ENCODE assay signal across 11 cellular contexts in genomic region chr2:216090369-216090786, GRCh38. TPM values are rescaled to one million over a fixed set of nuclear protein-coding genes. Genes with fewer than 3 reads are reported as not detected.
DNase-seq lines count a peak whose midpoint lies in the region; ATAC-seq lines count a peak whose summit lies in the region.
"Had no signal": no experiment of that assay in that cellular context is flagged by ENCODE, and none has a peak within 500 bp of the region (broad histone marks: within the 10 kb centered on the region; RNA-seq: fewer than 3 reads in every experiment).

No MANE protein-coding gene starts in this region.

- CTCF ChIA-PET in activated CD8-positive, alpha-beta T cell treated with anti-CD3 and anti-CD28 coated beads, Interleukin-2, amount 10 ng/mL, durations not matched to agents 7 days and 5 days (lab: Charles Lee): interaction anchor here (1.1 to 2.1 kb wide), 3 partner anchors 12 to 32 kb away, joined by 3 to 6 read pairs (median 4); no protein-coding TSS in a partner anchor

- H3K4me1 Mint-ChIP-seq in activated T-cell treated with anti-CD3 and anti-CD28 coated beads, Interleukin-2, amount 50 U/mL, for 4 hours (ENCODE audit: low read depth): peaks cover 30% of the 10 kb centered on the region
- H3K4me1 Mint-ChIP-seq in activated CD8-positive, alpha-beta T cell treated with anti-CD3 and anti-CD28 coated beads, Interleukin-2, amount 10 ng/mL, durations not matched to agents 7 days and 5 days (ENCODE audit: low read depth): peaks cover 19% of the 10 kb centered on the region
- H3K4me1 Mint-ChIP-seq in stimulated activated effector memory CD8-positive, alpha-beta T cell treated with anti-CD3 and anti-CD28 coated beads, Interleukin-12 subunit alpha, Interleukin-12 subunit beta, amount 100 ng/mL, for 72 hours: peaks cover 28% of the 10 kb centered on the region
- H3K4me1 Mint-ChIP-seq: stimulated activated memory B cell treated with anti-CD40 and anti-IgM and Interleukin-4, amounts not matched to agents 10 μg/mL and 1 μg/mL and 100 μg/mL, for 72 hours had no signal

- H3K36me3 Mint-ChIP-seq in activated T-cell treated with anti-CD3 and anti-CD28 coated beads, Interleukin-2, amount 50 U/mL, for 4 hours (ENCODE audit: insufficient read depth): peaks cover 9% of the 10 kb centered on the region
- H3K36me3 Mint-ChIP-seq in activated CD8-positive, alpha-beta T cell treated with anti-CD3 and anti-CD28 coated beads, Interleukin-2, amount 10 ng/mL, durations not matched to agents 7 days and 5 days (ENCODE audit: low read depth): no peaks in the 10 kb centered on the region
- H3K36me3 Mint-ChIP-seq in stimulated activated effector memory CD8-positive, alpha-beta T cell treated with anti-CD3 and anti-CD28 coated beads, Interleukin-12 subunit alpha, Interleukin-12 subunit beta, amount 100 ng/mL, for 72 hours: no peaks in the 10 kb centered on the region
- H3K36me3 Mint-ChIP-seq: naive thymus-derived CD8-positive, alpha-beta T cell; stimulated activated memory B cell treated with anti-CD40 and anti-IgM and Interleukin-4, amounts not matched to agents 10 μg/mL and 1 μg/mL and 100 μg/mL, for 72 hours had no signal

- DNase-seq in activated T-cell treated with anti-CD3 and anti-CD28 coated beads, Interleukin-2, amount 50 U/mL, for 4 hours: no peak
- no peak for DNase-seq in activated T-cell treated with anti-CD3 and anti-CD28 coated beads, Interleukin-2, amount 50 U/mL, for 48 hours
- DNase-seq in activated CD8-positive, alpha-beta T cell treated with anti-CD3 and anti-CD28 coated beads, Interleukin-2, amount 10 ng/mL, durations not matched to agents 7 days and 5 days: no peak
- DNase-seq in stimulated activated effector memory CD8-positive, alpha-beta T cell treated with anti-CD3 and anti-CD28 coated beads, Interleukin-12 subunit alpha, Interleukin-12 subunit beta, amount 100 ng/mL, for 72 hours (ENCODE audit: low spot score in 2 of 2): no peak
- DNase-seq in NCI-H2196 (lab: John Stamatoyannopoulos, UW; ENCODE audit: unreplicated experiment): no peak
- no peak for DNase-seq in activated effector memory CD4-positive, alpha-beta T cell treated with anti-CD3 and anti-CD28 coated beads, Interleukin-2, amount 50 U/mL, for 16 hours
- DNase-seq: naive thymus-derived CD8-positive, alpha-beta T cell; NCI-H1092 had no signal

- POLR2A ChIA-PET in activated CD8-positive, alpha-beta T cell treated with anti-CD3 and anti-CD28 coated beads, Interleukin-2, amount 10 ng/mL, durations not matched to agents 7 days and 5 days (lab: Charles Lee): interaction anchor here (0.6 to 1.0 kb wide), 4 partner anchors 8 to 58 kb away, joined by 3 to 4 read pairs (median 3); no protein-coding TSS in a partner anchor

- no peaks in the 10 kb centered on the region for H3K27me3 Mint-ChIP-seq in activated T-cell treated with anti-CD3 and anti-CD28 coated beads, Interleukin-2, amount 50 U/mL, for 4 hours (ENCODE audit: low read depth)
- H3K27me3 Mint-ChIP-seq in activated CD8-positive, alpha-beta T cell treated with anti-CD3 and anti-CD28 coated beads, Interleukin-2, amount 10 ng/mL, durations not matched to agents 7 days and 5 days (ENCODE audit: low read depth): no peaks in the 10 kb centered on the region
- H3K27me3 Mint-ChIP-seq: naive thymus-derived CD8-positive, alpha-beta T cell; stimulated activated memory B cell treated with anti-CD40 and anti-IgM and Interleukin-4, amounts not matched to agents 10 μg/mL and 1 μg/mL and 100 μg/mL, for 72 hours had no signal

- ATAC-seq in activated T-cell treated with anti-CD3 and anti-CD28 coated beads, Interleukin-2, amount 50 U/mL, for 4 hours: peak; percentile 80 to 81
- ATAC-seq in HG02852 (IDR thresholded peaks at IDR 0.05; ENCODE audit: unreplicated experiment): peak; percentile 77
- ATAC-seq in activated CD8-positive, alpha-beta T cell treated with anti-CD3 and anti-CD28 coated beads, Interleukin-2, amount 10 ng/mL, durations not matched to agents 7 days and 5 days: no peak
- peak; percentile 92 for ATAC-seq in stimulated activated effector memory CD8-positive, alpha-beta T cell treated with anti-CD3 and anti-CD28 coated beads, Interleukin-12 subunit alpha, Interleukin-12 subunit beta, amount 100 ng/mL, for 72 hours
- no peak for ATAC-seq in GM19455 (IDR thresholded peaks at IDR 0.05; ENCODE audit: unreplicated experiment)
- ATAC-seq: naive thymus-derived CD8-positive, alpha-beta T cell; stimulated activated memory B cell treated with anti-CD40 and anti-IgM and Interleukin-4, amounts not matched to agents 10 μg/mL and 1 μg/mL and 100 μg/mL, for 72 hours had no signal

- peak overlapping the region; percentile 64 for H3K27ac Mint-ChIP-seq in activated CD8-positive, alpha-beta T cell treated with anti-CD3 and anti-CD28 coated beads, Interleukin-2, amount 10 ng/mL, durations not matched to agents 7 days and 5 days
- H3K27ac Mint-ChIP-seq in stimulated activated effector memory CD8-positive, alpha-beta T cell treated with anti-CD3 and anti-CD28 coated beads, Interleukin-12 subunit alpha, Interleukin-12 subunit beta, amount 100 ng/mL, for 72 hours: no peak overlapping the region
- H3K27ac Mint-ChIP-seq: stimulated activated memory B cell treated with anti-CD40 and anti-IgM and Interleukin-4, amounts not matched to agents 10 μg/mL and 1 μg/mL and 100 μg/mL, for 72 hours had no signal

- H3K9me3 Mint-ChIP-seq in activated T-cell treated with anti-CD3 and anti-CD28 coated beads, Interleukin-2, amount 50 U/mL, for 4 hours: no peaks in the 10 kb centered on the region
- H3K9me3 Mint-ChIP-seq in activated CD8-positive, alpha-beta T cell treated with anti-CD3 and anti-CD28 coated beads, Interleukin-2, amount 10 ng/mL, durations not matched to agents 7 days and 5 days (ENCODE audit: insufficient read depth): no peaks in the 10 kb centered on the region
- H3K9me3 Mint-ChIP-seq in stimulated activated effector memory CD8-positive, alpha-beta T cell treated with anti-CD3 and anti-CD28 coated beads, Interleukin-12 subunit alpha, Interleukin-12 subunit beta, amount 100 ng/mL, for 72 hours: no peaks in the 10 kb centered on the region
- H3K9me3 Mint-ChIP-seq: naive thymus-derived CD8-positive, alpha-beta T cell; stimulated activated memory B cell treated with anti-CD40 and anti-IgM and Interleukin-4, amounts not matched to agents 10 μg/mL and 1 μg/mL and 100 μg/mL, for 72 hours had no signal

- H3K4me3 Mint-ChIP-seq in activated T-cell treated with anti-CD3 and anti-CD28 coated beads, Interleukin-2, amount 50 U/mL, for 4 hours: no peak overlapping the region
- no peak overlapping the region for H3K4me3 Mint-ChIP-seq in activated CD8-positive, alpha-beta T cell treated with anti-CD3 and anti-CD28 coated beads, Interleukin-2, amount 10 ng/mL, durations not matched to agents 7 days and 5 days
- H3K4me3 Mint-ChIP-seq in stimulated activated effector memory CD8-positive, alpha-beta T cell treated with anti-CD3 and anti-CD28 coated beads, Interleukin-12 subunit alpha, Interleukin-12 subunit beta, amount 100 ng/mL, for 72 hours: peak overlapping the region; percentile 0
- H3K4me3 Mint-ChIP-seq: naive thymus-derived CD8-positive, alpha-beta T cell; stimulated activated memory B cell treated with anti-CD40 and anti-IgM and Interleukin-4, amounts not matched to agents 10 μg/mL and 1 μg/mL and 100 μg/mL, for 72 hours had no signal

RNA-seq across cellular contexts. Expression of gene TMEM169, which starts 8.7 kb away (rescaled TPM):
- total RNA-seq in activated T-cell treated with anti-CD3 and anti-CD28 coated beads, Interleukin-2, amount 50 U/mL, for 4 hours: under 1 TPM; 0.08 to 0.53 (median 0.27) TPM
- 1 to 10 TPM; 1.2 to 1.4 TPM for total RNA-seq in activated CD8-positive, alpha-beta T cell treated with anti-CD3 and anti-CD28 coated beads, Interleukin-2, amount 10 ng/mL, durations not matched to agents 7 days and 5 days

RNA-seq across cellular contexts. Expression of gene PECR, which starts 8.8 kb away (rescaled TPM):
- total RNA-seq in activated T-cell treated with anti-CD3 and anti-CD28 coated beads, Interleukin-2, amount 50 U/mL, for 4 hours: 1 to 10 TPM; 4.7 to 6.9 (median 6.0) TPM
- total RNA-seq in activated CD8-positive, alpha-beta T cell treated with anti-CD3 and anti-CD28 coated beads, Interleukin-2, amount 10 ng/mL, durations not matched to agents 7 days and 5 days: 10 to 100 TPM; 29.0 to 30.3 TPM

RNA-seq across cellular contexts. Expression of gene XRCC5, which starts 18.8 kb away (rescaled TPM):
- total RNA-seq in activated T-cell treated with anti-CD3 and anti-CD28 coated beads, Interleukin-2, amount 50 U/mL, for 4 hours: 100 to 1,000 TPM; 460 to 524 (median 513) TPM
- 100 to 1,000 TPM; 362 to 394 TPM for total RNA-seq in activated CD8-positive, alpha-beta T cell treated with anti-CD3 and anti-CD28 coated beads, Interleukin-2, amount 10 ng/mL, durations not matched to agents 7 days and 5 days

Comparison
In these comparisons a context has a peak if more than half of its experiments do, and no peak if none do; other contexts are left out.
1. ATAC-seq: peak in activated T-cell treated with anti-CD3 and anti-CD28 coated beads, Interleukin-2, amount 50 U/mL, for 4 hours (2 of 2), HG02852 (single experiment) and stimulated activated effector memory CD8-positive, alpha-beta T cell treated with anti-CD3 and anti-CD28 coated beads, Interleukin-12 subunit alpha, Interleukin-12 subunit beta, amount 100 ng/mL, for 72 hours (single experiment); none in activated CD8-positive, alpha-beta T cell treated with anti-CD3 and anti-CD28 coated beads, Interleukin-2, amount 10 ng/mL, durations not matched to agents 7 days and 5 days (single experiment) and GM19455 (single experiment).